9 cellular contexts compared by ENCODE assay signal in genomic region chr10:71747808-71748523, GRCh38. TPM values are rescaled to one million over a fixed set of nuclear protein-coding genes. Genes with fewer than 3 reads are reported as not detected.
DNase-seq lines count a peak whose midpoint lies in the region; ATAC-seq, FAIRE-seq and TF ChIP-seq lines count a peak whose summit lies in the region.
"Had no signal": no experiment of that assay in that cellular context is flagged by ENCODE, and none has a peak within 500 bp of the region (broad histone marks: within the 10 kb centered on the region; RNA-seq: fewer than 3 reads in every experiment).

No MANE protein-coding gene starts in this region.

- no peaks in the 10 kb centered on the region for H4K20me1 ChIP-seq in H1 (replicated peaks in 1 of 2; ENCODE audit: control insufficient read depth in 1 of 2, insufficient read depth in 2 of 2, low read length in 2 of 2)

- peak overlapping the region; percentile 20 for H3K4ac ChIP-seq in H1 (replicated peaks; ENCODE audit: insufficient read length, low read depth, low read length)

- no peak for TF ChIP-seq CTCF in H1 (IDR thresholded peaks at IDR 0.05; ENCODE audit: control extremely low read depth in 1 of 3, insufficient read depth in 1 of 3, low read depth in 1 of 3, low read length in 3 of 3)
- TF ChIP-seq CTCF in neutrophil (IDR thresholded peaks at IDR 0.05), result no peak

- no peak overlapping the region for H3K14ac ChIP-seq in H1 (ENCODE audit: insufficient read length)

- no peaks in the 10 kb centered on the region for H3K79me2 ChIP-seq in H1 (ENCODE audit: control insufficient read depth in 1 of 2, insufficient read depth in 2 of 2, low read length in 2 of 2)

- WGBS in H1 (ENCODE audit: extremely low coverage in 1 of 2, insufficient coverage in 1 of 2, insufficient read length in 1 of 2, insufficient replicate concordance in 2 of 2, low coverage in 1 of 2, low lambda C conversion rate in 2 of 2, missing lambda C conversion rate in 1 of 2), 2 experiments, result 86% methylated on average over 10 of the region's 10 CpGs; no CpG with 5 or more reads in 1 of the 2 experiments

- no peak overlapping the region for H3K4me3 ChIP-seq in H1 (ENCODE audit: extremely low read depth in 1 of 4, insufficient read depth in 2 of 4, low read depth in 3 of 4, low read length in 4 of 4)
- peak overlapping the region; percentile 56 to 64 for H3K4me3 ChIP-seq in neutrophil (ENCODE audit: low read depth in 1 of 2, low read length in 1 of 2)

- TF ChIP-seq EP300 in H1 (IDR thresholded peaks at IDR 0.05; ENCODE audit: borderline replicate concordance in 1 of 2, low read depth in 2 of 2, low read length in 2 of 2), result no peak

- no peaks in the 10 kb centered on the region for H3K9me3 ChIP-seq in H1 (ENCODE audit: insufficient read depth in 2 of 2, low read depth in 1 of 2, low read length in 1 of 2)
- H3K9me3 ChIP-seq in neutrophil, result no peaks in the 10 kb centered on the region

- H2BK5ac ChIP-seq in H1 (ENCODE audit: low read depth, low read length), result no peak overlapping the region; the same call in 1 of the 2 replicates

- no peak for TF ChIP-seq RAD21 in H1 (IDR thresholded peaks at IDR 0.05 in 1 of 2, conservative IDR thresholded peaks at IDR 0.05 in 1 of 2; ENCODE audit: low read depth in 2 of 2, low read length in 2 of 2)

- no peak overlapping the region for H2BK120ac ChIP-seq in H1 (replicated peaks; ENCODE audit: low read depth, low read length)

- no peak overlapping the region; the same call in 1 of the 2 replicates for H2BK12ac ChIP-seq in H1 (ENCODE audit: low read depth, low read length)

- no peak overlapping the region for H4K5ac ChIP-seq in H1 (ENCODE audit: insufficient read length, low read depth, low read length)

- POLR2A ChIA-PET in H1 (lab: Charles Lee; ENCODE audit: partially characterized antibody), result no interaction called here

- CTCF ChIA-PET in H1 (lab: Charles Lee; ENCODE audit: partially characterized antibody), result interaction anchor here (0.9 to 4.1 kb wide), 17 partner anchors 9 to 429 kb away, joined by 3 to 23 read pairs (median 5); partner anchors contain the start of gene SLC29A3

- H3K23me2 ChIP-seq in H1 (ENCODE audit: low read depth, low read length), result no peaks in the 10 kb centered on the region

- H4K91ac ChIP-seq in H1 (replicated peaks; ENCODE audit: insufficient read length, low read length), result peak overlapping the region; percentile 52

- no peak overlapping the region for H2AK5ac ChIP-seq in H1 (ENCODE audit: low read depth, low read length)

- no peak overlapping the region for H4K8ac ChIP-seq in H1 (ENCODE audit: extremely low read depth, insufficient read depth, low read length)

- H2BK15ac ChIP-seq in H1 (ENCODE audit: low read length), result no peak overlapping the region

- no peak overlapping the region for H3K56ac ChIP-seq in H1 (replicated peaks; ENCODE audit: insufficient read length, low read depth, low read length)

- no peak overlapping the region; a peak in 1 of 7 replicates for H3K9ac ChIP-seq in H1 (replicated peaks in 1 of 4; ENCODE audit: extremely low read depth in 1 of 4, low read depth in 3 of 4, low read length in 3 of 4)

- no peak overlapping the region for H3K27ac ChIP-seq in H1 (ENCODE audit: low read depth, low read length)
- H3K27ac ChIP-seq in neutrophil, result peak overlapping the region; percentile 99

- H3K4me1 ChIP-seq in H1 (replicated peaks in 1 of 4; ENCODE audit: control insufficient read depth in 3 of 4, insufficient read depth in 4 of 4, low read length in 3 of 4) (peaks cover 1 to 8% (median 4%) of the 10 kb centered on the region in 4 experiments; a peak in 4 of 7 replicates), neutrophil (ENCODE audit: control insufficient read depth in 1 of 2, insufficient read depth in 1 of 2, low read depth in 1 of 2, low read length in 1 of 2) (peaks cover 100% of the 10 kb centered on the region in 2 experiments)

- no peaks in the 10 kb centered on the region for H3K36me3 ChIP-seq in H1 (ENCODE audit: control insufficient read depth in 2 of 4, insufficient read depth in 4 of 4, low read length in 3 of 4)
- H3K36me3 ChIP-seq in neutrophil, result peaks cover 70% of the 10 kb centered on the region

- no peaks in the 10 kb centered on the region for H3K79me1 ChIP-seq in H1 (ENCODE audit: low read depth, low read length)

- peak overlapping the region; percentile 18 for H2AFZ ChIP-seq in H1 (ENCODE audit: low read length)

- no peak overlapping the region for H2BK20ac ChIP-seq in H1 (ENCODE audit: low read length)

- H3K27me3 ChIP-seq in H1 (replicated peaks in 1 of 4; ENCODE audit: control insufficient read depth in 3 of 4, extremely low read depth in 1 of 4, insufficient read depth in 3 of 4, low read length in 3 of 4) (0 out of 7 replicates have a peak, but pooled peaks cover 0 to 2% (median 0%) of the 10 kb centered on the region in 4 experiments), neutrophil (no peaks in the 10 kb centered on the region)

- TF ChIP-seq POLR2A in H1 (IDR thresholded peaks at IDR 0.05; ENCODE audit: control extremely low read depth in 1 of 2, low read depth in 2 of 2, low read length in 2 of 2), result no peak

- H3K18ac ChIP-seq in H1 (ENCODE audit: extremely low read depth, low read length), result peak overlapping the region; percentile 32

- no peak overlapping the region for H3K23ac ChIP-seq in H1 (ENCODE audit: insufficient read length)

- no peak overlapping the region for H3K4me2 ChIP-seq in H1 (ENCODE audit: insufficient read depth in 1 of 2, low read depth in 2 of 2, low read length in 2 of 2)

- DNase-seq in GF-D8 (lab: John Stamatoyannopoulos, UW), result peak; percentile 74
- peak; percentile 96 for DNase-seq in MV-4-11 (lab: John Stamatoyannopoulos, UW)
- no peak for DNase-seq in H1 (ENCODE audit: low read depth in 1 of 2, low spot score in 2 of 2)
- DNase-seq in NCI-H774 (lab: John Stamatoyannopoulos, UW), result no peak
- DNase-seq in effector CD8-positive, alpha-beta T cell (lab: John Stamatoyannopoulos, UW), result no peak
- DNase-seq in inferior parietal cortex (ENCODE audit: extremely low spot score), result no peak
- DNase-seq: NCI-H510A treated with DMSO at 0.1 percent for 48 hours had no signal

- no peak for FAIRE-seq in H1 (lab: Jason Lieb, UNC)

- no peak for ATAC-seq in HG03565 (IDR thresholded peaks at IDR 0.05; ENCODE audit: unreplicated experiment)

TF ChIP-seq in H1, 55 proteins besides CTCF, POLR2A, EP300 and RAD21:
- 0 out of 2 replicates have a peak, but pooled peaks have one; percentile 14 for TF ChIP-seq MAX (IDR thresholded peaks at IDR 0.05)
- no peak for TF ChIP-seq BACH1 (IDR thresholded peaks at IDR 0.05; ENCODE audit: low read length)

RNA-seq across cellular contexts. Expression of gene VSIR, which starts 25.4 kb away (rescaled TPM):
- not detected in 2 replicates for total RNA-seq in H1 (2021; fragmentation: NEBNext Ultra II Directional; extraction: Animal tissue kit (Norgen Biotek cat#: 25700))
- 0.33 and 0.75 TPM in 2 replicates for polyA plus RNA-seq in H1 (2011; rRNA removed)
- polyA plus RNA-seq in H1 (2011; cell fraction: cytosol; rRNA removed), result 0.06 TPM
- 0.56 TPM for polyA plus RNA-seq in H1 (2011; cell fraction: nucleus; rRNA removed)
- polyA plus RNA-seq in H1 (2012, experiment 1 of 2), result 0.08 to 0.32 TPM (median 0.29 TPM) in 3 of 4 replicates, not detected in the other
- polyA plus RNA-seq in H1 (2012, experiment 2 of 2), result 0.22 TPM
- polyA plus RNA-seq in H1 (2013, experiment 1 of 2), result 0.34 TPM
- 0.42 TPM for polyA plus RNA-seq in H1 (2013, experiment 2 of 2)
- polyA minus RNA-seq in H1 (2011; rRNA and poly(A)+ RNA removed), result 0.17 and 0.35 TPM in 2 replicates
- polyA minus RNA-seq in H1 (2011; cell fraction: cytosol; rRNA and poly(A)+ RNA removed), result 1.0 TPM
- polyA minus RNA-seq in H1 (2011; cell fraction: nucleus; rRNA and poly(A)+ RNA removed), result 0.90 TPM

RNA-seq across cellular contexts. Expression of gene C10orf105, which starts 28.4 kb away (rescaled TPM):
- total RNA-seq in H1 (2021; fragmentation: NEBNext Ultra II Directional; extraction: Animal tissue kit (Norgen Biotek cat#: 25700)), result 0.48 and 0.73 TPM in 2 replicates
- 0.71 and 1.4 TPM in 2 replicates for polyA plus RNA-seq in H1 (2011; rRNA removed)
- 0.93 TPM for polyA plus RNA-seq in H1 (2011; cell fraction: cytosol; rRNA removed)
- 1.3 TPM for polyA plus RNA-seq in H1 (2011; cell fraction: nucleus; rRNA removed)
- 0.64 to 1.1 TPM (median 0.87 TPM) in 4 replicates for polyA plus RNA-seq in H1 (2012, experiment 1 of 2)
- polyA plus RNA-seq in H1 (2012, experiment 2 of 2), result 0.84 TPM
- 0.51 TPM for polyA plus RNA-seq in H1 (2013, experiment 1 of 2)
- 0.61 TPM for polyA plus RNA-seq in H1 (2013, experiment 2 of 2)
- polyA minus RNA-seq in H1 (2011; rRNA and poly(A)+ RNA removed), result 0.76 and 1.7 TPM in 2 replicates
- polyA minus RNA-seq in H1 (2011; cell fraction: cytosol; rRNA and poly(A)+ RNA removed), result 0.51 TPM
- polyA minus RNA-seq in H1 (2011; cell fraction: nucleus; rRNA and poly(A)+ RNA removed), result 1.4 TPM

Comparison
In these comparisons a context has a peak if more than half of its experiments do, and no peak if none do; other contexts are left out.
1. DNase-seq: peak in GF-D8 (single experiment) and MV-4-11 (single experiment); none in H1 (0 of 2), NCI-H774 (single experiment), effector CD8-positive, alpha-beta T cell (single experiment) and inferior parietal cortex (single experiment).
2. H3K4me3 ChIP-seq: peak in neutrophil (2 of 2); none in H1 (0 of 4).